In the genomic region with DNA sequence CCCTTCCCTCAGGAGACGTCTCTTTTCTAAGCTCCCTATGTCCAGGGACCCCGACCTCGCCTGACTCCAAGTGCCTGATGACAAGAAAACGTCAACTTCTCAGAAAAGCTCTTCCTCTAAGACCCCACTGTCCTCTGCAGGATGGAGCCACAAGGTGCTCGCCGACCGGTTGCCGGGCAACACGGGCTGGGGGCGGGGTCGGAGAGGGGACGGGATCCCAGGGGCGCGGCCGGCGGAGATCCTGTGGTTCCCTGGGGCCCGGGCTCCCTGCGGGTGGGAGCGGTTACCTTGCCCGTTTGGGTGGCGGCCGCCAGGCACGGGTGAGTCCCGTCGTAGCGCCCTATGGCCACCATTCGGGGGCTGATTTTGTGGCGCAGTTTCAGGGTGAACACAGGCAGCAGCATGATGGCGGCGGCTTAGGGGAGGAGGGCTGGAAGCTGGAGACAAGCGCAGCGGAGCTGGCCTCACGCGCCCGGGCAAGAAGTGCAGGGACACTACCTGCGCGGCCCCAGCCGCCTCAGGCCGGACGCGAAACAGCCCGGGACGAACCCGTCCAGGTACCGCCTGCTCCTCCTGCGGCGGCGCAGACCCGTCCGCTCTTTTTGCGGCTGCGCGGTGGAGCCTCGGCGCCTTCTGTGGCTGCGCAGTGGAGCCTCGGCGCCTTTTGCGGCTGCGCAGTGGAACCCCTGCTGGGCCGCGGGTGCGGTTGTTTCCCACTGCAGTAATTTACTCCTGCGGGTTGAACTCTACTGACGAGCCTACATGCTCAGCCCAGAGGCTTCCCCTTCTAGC, we compare ENCODE assay signal across 1 cellular context.
A peak's percentile ranks its signal among the peaks of the same experiment; 100 is the strongest.
TF ChIP-seq lines count a peak whose summit lies in the region.

A gene with protein sequence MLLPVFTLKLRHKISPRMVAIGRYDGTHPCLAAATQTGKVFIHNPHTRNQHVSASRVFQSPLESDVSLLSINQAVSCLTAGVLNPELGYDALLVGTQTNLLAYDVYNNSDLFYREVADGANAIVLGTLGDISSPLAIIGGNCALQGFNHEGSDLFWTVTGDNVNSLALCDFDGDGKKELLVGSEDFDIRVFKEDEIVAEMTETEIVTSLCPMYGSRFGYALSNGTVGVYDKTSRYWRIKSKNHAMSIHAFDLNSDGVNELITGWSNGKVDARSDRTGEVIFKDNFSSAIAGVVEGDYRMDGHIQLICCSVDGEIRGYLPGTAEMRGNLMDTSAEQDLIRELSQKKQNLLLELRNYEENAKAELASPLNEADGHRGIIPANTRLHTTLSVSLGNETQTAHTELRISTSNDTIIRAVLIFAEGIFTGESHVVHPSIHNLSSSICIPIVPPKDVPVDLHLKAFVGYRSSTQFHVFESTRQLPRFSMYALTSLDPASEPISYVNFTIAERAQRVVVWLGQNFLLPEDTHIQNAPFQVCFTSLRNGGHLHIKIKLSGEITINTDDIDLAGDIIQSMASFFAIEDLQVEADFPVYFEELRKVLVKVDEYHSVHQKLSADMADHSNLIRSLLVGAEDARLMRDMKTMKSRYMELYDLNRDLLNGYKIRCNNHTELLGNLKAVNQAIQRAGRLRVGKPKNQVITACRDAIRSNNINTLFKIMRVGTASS (minus strand): TSS at position 566 of the 792 bp plus-strand sequence. CDS start 162 bp downstream, at position 404.

TF ChIP-seq in HEK293, 187 proteins besides CTCF, POLR2A, EP300 and RAD21 (continued from another document):
- TF ChIP-seq, protein P1, sequence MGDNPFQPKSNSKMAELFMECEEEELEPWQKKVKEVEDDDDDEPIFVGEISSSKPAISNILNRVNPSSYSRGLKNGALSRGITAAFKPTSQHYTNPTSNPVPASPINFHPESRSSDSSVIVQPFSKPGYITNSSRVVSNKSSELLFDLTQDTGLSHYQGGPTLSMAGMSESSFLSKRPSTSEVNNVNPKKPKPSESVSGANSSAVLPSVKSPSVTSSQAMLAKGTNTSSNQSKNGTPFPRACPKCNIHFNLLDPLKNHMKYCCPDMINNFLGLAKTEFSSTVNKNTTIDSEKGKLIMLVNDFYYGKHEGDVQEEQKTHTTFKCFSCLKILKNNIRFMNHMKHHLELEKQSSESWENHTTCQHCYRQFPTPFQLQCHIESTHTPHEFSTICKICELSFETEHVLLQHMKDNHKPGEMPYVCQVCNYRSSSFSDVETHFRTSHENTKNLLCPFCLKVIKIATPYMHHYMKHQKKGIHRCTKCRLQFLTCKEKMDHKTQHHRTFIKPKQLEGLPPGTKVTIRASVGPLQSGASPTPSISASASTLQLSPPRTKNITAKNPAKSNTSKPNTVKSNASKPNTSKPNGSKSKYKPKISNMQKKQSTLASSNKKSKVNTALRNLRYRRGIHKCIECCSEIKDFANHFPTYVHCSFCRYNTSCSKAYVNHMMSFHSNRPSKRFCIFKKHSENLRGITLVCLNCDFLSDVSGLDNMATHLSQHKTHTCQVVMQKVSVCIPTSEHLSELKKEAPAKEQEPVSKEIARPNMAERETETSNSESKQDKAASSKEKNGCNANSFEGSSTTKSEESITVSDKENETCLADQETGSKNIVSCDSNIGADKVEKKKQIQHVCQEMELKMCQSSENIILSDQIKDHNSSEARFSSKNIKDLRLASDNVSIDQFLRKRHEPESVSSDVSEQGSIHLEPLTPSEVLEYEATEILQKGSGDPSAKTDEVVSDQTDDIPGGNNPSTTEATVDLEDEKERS (tag by site-specific recombination; IDR thresholded peaks at IDR 0.05): no peak
- TF ChIP-seq ZNF23 (tag by site-specific recombination; IDR thresholded peaks at IDR 0.05; ENCODE audit: borderline replicate concordance) (no peak), ZEB2 (tag by site-specific recombination; IDR thresholded peaks at IDR 0.05) (peak; percentile 58), RBAK (tag by site-specific recombination; IDR thresholded peaks at IDR 0.05) (no peak), ZNF529 (tag by site-specific recombination; IDR thresholded peaks at IDR 0.05; ENCODE audit: insufficient replicate concordance) (no peak)
